Comparison of ENCODE assay signal across 17 cellular contexts in the genomic region with DNA sequence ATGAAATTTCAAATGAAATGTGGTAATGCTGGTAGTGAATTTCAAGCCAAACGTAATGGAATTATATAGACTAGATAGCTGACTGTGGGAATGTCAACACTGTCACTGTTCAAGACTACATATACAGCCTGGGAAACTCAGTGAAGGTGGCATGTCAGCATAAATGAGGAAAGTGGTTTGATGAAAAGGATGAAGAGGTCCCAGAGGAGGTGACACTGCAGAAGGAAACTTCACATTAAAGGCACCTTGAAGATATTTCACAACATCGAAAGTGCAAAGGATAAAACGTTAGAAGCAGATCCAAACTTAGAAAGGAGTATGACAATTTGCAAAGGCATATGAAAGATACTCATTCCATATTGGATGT. TPM values are rescaled to one million over a fixed set of nuclear protein-coding genes. Genes with fewer than 3 reads are reported as not detected.
A peak's percentile ranks its signal among the peaks of the same experiment; 100 is the strongest.
DNase-seq lines count a peak whose midpoint lies in the region; ATAC-seq and TF ChIP-seq lines count a peak whose summit lies in the region.
"Had no signal": no experiment of that assay in that cellular context is flagged by ENCODE, and none has a peak within 500 bp of the region (broad histone marks: within the 10 kb centered on the region; RNA-seq: fewer than 3 reads in every experiment).

No MANE protein-coding gene starts in this region.

- CTCF ChIA-PET in Caco-2 (lab: Charles Lee), result interaction anchor here (1.3 kb wide), 1 partner anchor 199 kb away, joined by 3 read pairs; no protein-coding TSS in a partner anchor

- no peak overlapping the region for H3K4me3 Mint-ChIP-seq in activated T-cell treated with anti-CD3 and anti-CD28 coated beads, Interleukin-2, amount 50 U/mL, for 24 hours
- H3K4me3 Mint-ChIP-seq in Caco-2 (ENCODE audit: unreplicated experiment), result no peak overlapping the region
- no peak overlapping the region for H3K4me3 Mint-ChIP-seq in nephron

- H3K9me3 ChIP-seq in Caco-2, result no peaks in the 10 kb centered on the region
- no peaks in the 10 kb centered on the region for H3K9me3 ChIP-seq in body of pancreas
- H3K9me3 ChIP-seq: prostate gland, spleen had no signal

- H3K36me3 Mint-ChIP-seq in activated T-cell treated with anti-CD3 and anti-CD28 coated beads, Interleukin-2, amount 50 U/mL, for 24 hours (ENCODE audit: low read depth), result peaks cover 13% of the 10 kb centered on the region
- H3K36me3 Mint-ChIP-seq in Caco-2 (ENCODE audit: insufficient read depth, unreplicated experiment) (peaks cover 2% of the 10 kb centered on the region), nephron (ENCODE audit: low read depth) (no peaks in the 10 kb centered on the region)
- H3K36me3 Mint-ChIP-seq: naive B cell had no signal

- 40 to 56% methylated on average over 3 of the region's 3 CpGs for WGBS in body of pancreas, 2 donors

- BruUV-seq in Caco-2 (replicated peaks; lab: Mats Ljungman, UMichigan), result no TSS peak

- H3K4me3 ChIP-seq in Caco-2 (ENCODE audit: low read depth, low read length) (no peak overlapping the region), body of pancreas (no peak overlapping the region)
- H3K4me3 ChIP-seq: prostate gland, spleen had no signal

- intact Hi-C loops in Caco-2 (cut with micrococcal nuclease; ENCODE audit: unreplicated experiment) (no loop called here), body of pancreas (cut with DNase I) (no loop called here)

- H3K27me3 ChIP-seq in Caco-2 (replicated peaks; ENCODE audit: control insufficient read depth, insufficient read depth, low read length), result no peaks in the 10 kb centered on the region
- H3K27me3 ChIP-seq in body of pancreas, result no peaks in the 10 kb centered on the region
- H3K27me3 ChIP-seq: spleen had no signal

- no peak for TF ChIP-seq POLR2A in body of pancreas (IDR thresholded peaks at IDR 0.05)

- H3K4me1 ChIP-seq in Caco-2, result peaks cover 38% of the 10 kb centered on the region
- H3K4me1 ChIP-seq in body of pancreas, result peaks cover 88% of the 10 kb centered on the region

- H3K27me3 Mint-ChIP-seq in activated T-cell treated with anti-CD3 and anti-CD28 coated beads, Interleukin-2, amount 50 U/mL, for 24 hours, result no peaks in the 10 kb centered on the region
- H3K27me3 Mint-ChIP-seq in Caco-2 (ENCODE audit: insufficient read depth, unreplicated experiment) (no peaks in the 10 kb centered on the region), nephron (ENCODE audit: low read depth) (no peaks in the 10 kb centered on the region)
- H3K27me3 Mint-ChIP-seq: naive B cell had no signal

- H3K4me1 Mint-ChIP-seq in activated T-cell treated with anti-CD3 and anti-CD28 coated beads, Interleukin-2, amount 50 U/mL, for 24 hours (ENCODE audit: low read depth), result peaks cover 90% of the 10 kb centered on the region
- H3K4me1 Mint-ChIP-seq in Caco-2 (ENCODE audit: low read depth, unreplicated experiment) (peaks cover 51% of the 10 kb centered on the region), nephron (peaks cover 86% of the 10 kb centered on the region)

- TF ChIP-seq CTCF in Caco-2 (IDR thresholded peaks at IDR 0.05; ENCODE audit: insufficient read depth in 1 of 2, low read depth in 1 of 2, low read length in 1 of 2, severe bottlenecking in 1 of 2, unreplicated experiment in 1 of 2), result no peak
- no peak for TF ChIP-seq CTCF in body of pancreas (IDR thresholded peaks at IDR 0.05)
- no peak for TF ChIP-seq CTCF in nephron (IDR thresholded peaks at IDR 0.05; ENCODE audit: unreplicated experiment in 3 of 3)

- peaks cover 2% of the 10 kb centered on the region for H3K36me3 ChIP-seq in Caco-2 (ENCODE audit: control insufficient read depth, insufficient read depth, low read length)
- no peaks in the 10 kb centered on the region for H3K36me3 ChIP-seq in body of pancreas (replicated peaks in 1 of 2; ENCODE audit: insufficient read depth in 1 of 2, low read depth in 2 of 2)
- H3K36me3 ChIP-seq: prostate gland, spleen had no signal

- ATAC-seq in body of pancreas, result no peak
- no peak for ATAC-seq in HG02885 (IDR thresholded peaks at IDR 0.05; ENCODE audit: poor library complexity, unreplicated experiment)
- ATAC-seq in GM21737 (IDR thresholded peaks at IDR 0.05; ENCODE audit: unreplicated experiment), result no peak

- POLR2A ChIA-PET in Caco-2 (lab: Charles Lee), result interaction anchor here (1.0 kb wide), 1 partner anchor 26 kb away, joined by 4 read pairs; no protein-coding TSS in a partner anchor

- no peaks in the 10 kb centered on the region for H3K9me3 Mint-ChIP-seq in activated T-cell treated with anti-CD3 and anti-CD28 coated beads, Interleukin-2, amount 50 U/mL, for 24 hours
- H3K9me3 Mint-ChIP-seq in Caco-2 (ENCODE audit: unreplicated experiment), result no peaks in the 10 kb centered on the region
- H3K9me3 Mint-ChIP-seq in nephron, result no peaks in the 10 kb centered on the region
- H3K9me3 Mint-ChIP-seq: naive B cell had no signal

- peak overlapping the region; percentile 34 for H3K27ac Mint-ChIP-seq in activated T-cell treated with anti-CD3 and anti-CD28 coated beads, Interleukin-2, amount 50 U/mL, for 24 hours
- H3K27ac Mint-ChIP-seq in Caco-2 (ENCODE audit: unreplicated experiment) (peak overlapping the region; percentile 39), nephron (peak overlapping the region in 2 of 3 experiments; percentile 79 to 94)

- DNase-seq in activated T-cell treated with anti-CD3 and anti-CD28 coated beads, Interleukin-2, amount 50 U/mL, for 24 hours, result no peak
- DNase-seq in activated T-cell treated with anti-CD3 and anti-CD28 coated beads for 4 hours, result no peak
- DNase-seq in Caco-2, result no peak
- no peak for DNase-seq in body of pancreas
- no peak for DNase-seq in dedifferentiated amniotic fluid mesenchymal stem cell (ENCODE audit: extremely low spot score)
- DNase-seq: activated CD4-positive, alpha-beta T cell treated with anti-CD3 and anti-CD28 coated beads, Interleukin-2, amount 50 U/mL, for 1 hour; activated CD8-positive, alpha-beta memory T cell treated with anti-CD3 and anti-CD28 coated beads, Interleukin-2, amount 50 U/mL, for 4 hours; anterior cingulate cortex; KBM-7; naive B cell; NCI-H187; spleen; SW 1271 had no signal

- peak overlapping the region; percentile 11 to 72 (median 59) for H3K27ac ChIP-seq in body of pancreas
- H3K27ac ChIP-seq: prostate gland had no signal

RNA-seq across cellular contexts. Expression of a gene that starts 25.7 kb away (rescaled TPM):
- total RNA-seq in Caco-2 (2022) (88.2 and 96.8 TPM in 2 replicates), body of pancreas (10 to 100 TPM; 29.1 to 46.5 TPM)

Comparison
In these comparisons a context has a peak if more than half of its experiments do, and no peak if none do; other contexts are left out.
1. H3K27ac Mint-ChIP-seq: peak in every context shown above with its lines; median percentile 86 in nephron; 39 in Caco-2; 34 in activated T-cell treated with anti-CD3 and anti-CD28 coated beads, Interleukin-2, amount 50 U/mL, for 24 hours.